In genomic region chr1:104760017-104760416, GRCh38 we compare ENCODE assay signal across 1 cellular context.
TF ChIP-seq lines count a peak whose summit lies in the region.

No MANE protein-coding gene starts in this region.

TF ChIP-seq in GM12878, 131 proteins besides CTCF, POLR2A, EP300 and RAD21 (continued from another document and continues in another):
- no peak for TF ChIP-seq ZNF592 (IDR thresholded peaks at IDR 0.05)
- TF ChIP-seq ZNF384 (IDR thresholded peaks at IDR 0.05; ENCODE audit: borderline replicate concordance, low read depth, low read length), result peak; percentile 87
- peak; percentile 67; the same call in 1 of the 2 replicates for TF ChIP-seq DPF2 (IDR thresholded peaks at IDR 0.05)
- peak; percentile 64 for TF ChIP-seq CUX1 (IDR thresholded peaks at IDR 0.05; ENCODE audit: insufficient replicate concordance, low read depth, low read length)
- TF ChIP-seq RAD51 (IDR thresholded peaks at IDR 0.05), result no peak
- TF ChIP-seq PML (IDR thresholded peaks at IDR 0.05; ENCODE audit: low read length), result no peak
- TF ChIP-seq TCF3 (IDR thresholded peaks at IDR 0.05; ENCODE audit: borderline replicate concordance, insufficient read depth, low read depth, low read length), result no peak
- TF ChIP-seq ZBED1 (IDR thresholded peaks at IDR 0.05; ENCODE audit: borderline replicate concordance), result no peak
- TF ChIP-seq MXI1 (IDR thresholded peaks at IDR 0.05; ENCODE audit: low read depth, low read length), result no peak
- no peak for TF ChIP-seq ZBTB11 (CRISPR knock-in tag; IDR thresholded peaks at IDR 0.05)
- TF ChIP-seq STAT3 (IDR thresholded peaks at IDR 0.05; ENCODE audit: low read depth, low read length), result 0 out of 2 replicates have a peak, but pooled peaks have one; percentile 41
- no peak for TF ChIP-seq ZSCAN29 (IDR thresholded peaks at IDR 0.05)
- 0 out of 2 replicates have a peak, but pooled peaks have one; percentile 38 for TF ChIP-seq SMARCA5 (IDR thresholded peaks at IDR 0.05)
- TF ChIP-seq CREM (IDR thresholded peaks at IDR 0.05; ENCODE audit: low read depth), result no peak
- no peak for TF ChIP-seq HDGF (IDR thresholded peaks at IDR 0.05)
- no peak for TF ChIP-seq HDAC2 (IDR thresholded peaks at IDR 0.05)
- TF ChIP-seq NKRF (conservative IDR thresholded peaks at IDR 0.05), result no peak
- TF ChIP-seq IKZF2 (IDR thresholded peaks at IDR 0.05), result peak; percentile 71 to 73
- no peak for TF ChIP-seq SIX5 (IDR thresholded peaks at IDR 0.05; ENCODE audit: low read depth, low read length, severe bottlenecking)
- no peak for TF ChIP-seq CHD1 (IDR thresholded peaks at IDR 0.05; ENCODE audit: low read depth, low read length)
- no peak for TF ChIP-seq ATF3 (IDR thresholded peaks at IDR 0.05; ENCODE audit: borderline replicate concordance, extremely low read depth, low read depth, low read length)
- no peak for TF ChIP-seq CHD2 (IDR thresholded peaks at IDR 0.05; ENCODE audit: borderline replicate concordance, low read depth, low read length)
- TF ChIP-seq MAX (IDR thresholded peaks at IDR 0.05; ENCODE audit: low read depth, low read length), result no peak
- TF ChIP-seq ZNF207 (IDR thresholded peaks at IDR 0.05; ENCODE audit: borderline replicate concordance), result no peak
- TF ChIP-seq JUNB (IDR thresholded peaks at IDR 0.05), result peak; percentile 78
- TF ChIP-seq RELB (IDR thresholded peaks at IDR 0.05; ENCODE audit: low read depth), result peak; percentile 61
- no peak for TF ChIP-seq PBX3 (IDR thresholded peaks at IDR 0.05; ENCODE audit: insufficient replicate concordance, low read depth, low read length)
- TF ChIP-seq REST (IDR thresholded peaks at IDR 0.05; ENCODE audit: low read depth, low read length), result no peak
